In genomic region chr2:110832740-110833139, GRCh38 we compare ENCODE assay signal across 19 cellular contexts.
DNase-seq lines count a peak whose midpoint lies in the region; ATAC-seq and TF ChIP-seq lines count a peak whose summit lies in the region.
"Had no signal": no experiment of that assay in that cellular context is flagged by ENCODE, and none has a peak within 500 bp of the region (broad histone marks: within the 10 kb centered on the region; RNA-seq: fewer than 3 reads in every experiment).

No MANE protein-coding gene starts in this region.

- H2AFZ ChIP-seq in Karpas-422 (ENCODE audit: low read length), result no peak overlapping the region
- no peak overlapping the region for H2AFZ ChIP-seq in PC-3 (ENCODE audit: low read length)

- H3K27ac ChIP-seq in Karpas-422 (ENCODE audit: low read length), result no peak overlapping the region
- H3K27ac ChIP-seq in PC-3 (ENCODE audit: low read length), result no peak overlapping the region
- no peak overlapping the region for H3K27ac ChIP-seq in spleen
- H3K27ac ChIP-seq: KMS-11 had no signal

- ATAC-seq in PC-3 (no peak), HG02610 (IDR thresholded peaks at IDR 0.05; ENCODE audit: unreplicated experiment) (no peak), sciatic nerve (no peak), GM19351 (IDR thresholded peaks at IDR 0.05; ENCODE audit: unreplicated experiment) (no peak)
- ATAC-seq: T-helper 17 cell had no signal

- no peaks in the 10 kb centered on the region for H3F3A ChIP-seq in PC-3 (ENCODE audit: low read length, unreplicated experiment)

- no peak overlapping the region for H3K4me2 ChIP-seq in Karpas-422 (ENCODE audit: low read depth, low read length, poor library complexity, severe bottlenecking)
- H3K4me2 ChIP-seq in PC-3 (ENCODE audit: low read length), result no peak overlapping the region
- H3K4me2 ChIP-seq: KMS-11 had no signal

- POLR2A ChIA-PET in PC-3 (lab: Charles Lee; ENCODE audit: unreplicated experiment), result no interaction called here

- BruUV-seq in PC-3 (replicated peaks; lab: Mats Ljungman, UMichigan), result no TSS peak

- no peaks in the 10 kb centered on the region for H3K36me3 ChIP-seq in Karpas-422 (ENCODE audit: insufficient read depth, low read length)
- H3K36me3 ChIP-seq in PC-3 (ENCODE audit: low read depth, low read length), result no peaks in the 10 kb centered on the region
- no peaks in the 10 kb centered on the region for H3K36me3 ChIP-seq in spleen

- 85 to 98% (median 93%) methylated on average over 1 of the region's 1 CpG for WGBS in spleen, 5 donors

- intact Hi-C loops in PC-3 (cut with micrococcal nuclease) (no loop called here), sciatic nerve (cut with DNase I) (no loop called here), spleen (cut with DNase I; ENCODE audit: low total_unique reads) (no loop called here)

- DNase-seq in DMS53 (lab: John Stamatoyannopoulos, UW), result peak; percentile 24
- DNase-seq in DMS53 treated with DMSO at 0.1 percent for 48 hours (lab: John Stamatoyannopoulos, UW; ENCODE audit: unreplicated experiment), result no peak
- peak; percentile 72 for DNase-seq in Karpas-422
- peak; percentile 14 for DNase-seq in PC-3
- no peak for DNase-seq in sciatic nerve (ENCODE audit: low spot score)
- no peak for DNase-seq in spleen
- DNase-seq: C1 segment of cervical spinal cord, DMS79, GDM1, HFFc6, MM.1S, NCI-H1105, NCI-H187, NCI-H510A treated with DMSO at 0.1 percent for 48 hours, SIG-M5, T-helper 17 cell had no signal

- H3K9me3 ChIP-seq in Karpas-422 (ENCODE audit: low read length) (no peaks in the 10 kb centered on the region), PC-3 (ENCODE audit: low read length) (no peaks in the 10 kb centered on the region), spleen (no peaks in the 10 kb centered on the region)

- H3K9ac ChIP-seq in Karpas-422 (ENCODE audit: low read length) (no peak overlapping the region), PC-3 (ENCODE audit: low read length) (no peak overlapping the region)
- H3K9ac ChIP-seq: KMS-11 had no signal

- H3K9me2 ChIP-seq in Karpas-422 (replicated peaks; ENCODE audit: insufficient read depth, low read length) (no peaks in the 10 kb centered on the region), PC-3 (replicated peaks; ENCODE audit: low read length) (no peaks in the 10 kb centered on the region)

- no peaks in the 10 kb centered on the region for H3K4me1 ChIP-seq in Karpas-422 (ENCODE audit: low read length)
- no peaks in the 10 kb centered on the region for H3K4me1 ChIP-seq in PC-3 (ENCODE audit: insufficient read depth, low read length)
- no peaks in the 10 kb centered on the region for H3K4me1 ChIP-seq in spleen

- 0 out of 2 replicates have a peak, but pooled peaks cover 4% of the 10 kb centered on the region for H4K20me1 ChIP-seq in Karpas-422 (ENCODE audit: insufficient read depth, low read depth, low read length)
- H4K20me1 ChIP-seq in PC-3 (ENCODE audit: low read length), result no peaks in the 10 kb centered on the region

- H3K4me3 ChIP-seq in Karpas-422 (ENCODE audit: low read length) (no peak overlapping the region), PC-3 (ENCODE audit: low read length) (no peak overlapping the region), spleen (no peak overlapping the region)

- peak; percentile 38; the same call in 1 of the 2 replicates for TF ChIP-seq CTCF in PC-3 (conservative IDR thresholded peaks at IDR 0.05; ENCODE audit: low read depth, low read length)
- no peak for TF ChIP-seq CTCF in spleen (IDR thresholded peaks at IDR 0.05 in 8 of 11, conservative IDR thresholded peaks at IDR 0.05 in 3 of 11)

- H3K27me3 ChIP-seq in Karpas-422 (ENCODE audit: low read length) (no peaks in the 10 kb centered on the region), PC-3 (ENCODE audit: low read length) (no peaks in the 10 kb centered on the region), spleen (replicated peaks in 1 of 7) (peaks cover 0 to 4% (median 0%) of the 10 kb centered on the region in 7 donors)

- H3K79me2 ChIP-seq in Karpas-422 (ENCODE audit: low read length), result no peaks in the 10 kb centered on the region
- no peaks in the 10 kb centered on the region for H3K79me2 ChIP-seq in PC-3 (ENCODE audit: low read length)

- no peak for TF ChIP-seq POLR2A in spleen (IDR thresholded peaks at IDR 0.05)

- CTCF ChIA-PET in PC-3 (lab: Charles Lee), result interaction anchor here (0.9 kb wide), 1 partner anchor 21 kb away, joined by 3 read pairs; no protein-coding TSS in a partner anchor

Comparison
In these comparisons a context has a peak if more than half of its experiments do, and no peak if none do; other contexts are left out.
1. DNase-seq: peak in DMS53 (single experiment), Karpas-422 (single experiment) and PC-3 (single experiment); none in DMS53 treated with DMSO at 0.1 percent for 48 hours (single experiment), sciatic nerve (single experiment) and spleen (single experiment).